ENCODE assay signal across 1 cellular context in the genomic region with DNA sequence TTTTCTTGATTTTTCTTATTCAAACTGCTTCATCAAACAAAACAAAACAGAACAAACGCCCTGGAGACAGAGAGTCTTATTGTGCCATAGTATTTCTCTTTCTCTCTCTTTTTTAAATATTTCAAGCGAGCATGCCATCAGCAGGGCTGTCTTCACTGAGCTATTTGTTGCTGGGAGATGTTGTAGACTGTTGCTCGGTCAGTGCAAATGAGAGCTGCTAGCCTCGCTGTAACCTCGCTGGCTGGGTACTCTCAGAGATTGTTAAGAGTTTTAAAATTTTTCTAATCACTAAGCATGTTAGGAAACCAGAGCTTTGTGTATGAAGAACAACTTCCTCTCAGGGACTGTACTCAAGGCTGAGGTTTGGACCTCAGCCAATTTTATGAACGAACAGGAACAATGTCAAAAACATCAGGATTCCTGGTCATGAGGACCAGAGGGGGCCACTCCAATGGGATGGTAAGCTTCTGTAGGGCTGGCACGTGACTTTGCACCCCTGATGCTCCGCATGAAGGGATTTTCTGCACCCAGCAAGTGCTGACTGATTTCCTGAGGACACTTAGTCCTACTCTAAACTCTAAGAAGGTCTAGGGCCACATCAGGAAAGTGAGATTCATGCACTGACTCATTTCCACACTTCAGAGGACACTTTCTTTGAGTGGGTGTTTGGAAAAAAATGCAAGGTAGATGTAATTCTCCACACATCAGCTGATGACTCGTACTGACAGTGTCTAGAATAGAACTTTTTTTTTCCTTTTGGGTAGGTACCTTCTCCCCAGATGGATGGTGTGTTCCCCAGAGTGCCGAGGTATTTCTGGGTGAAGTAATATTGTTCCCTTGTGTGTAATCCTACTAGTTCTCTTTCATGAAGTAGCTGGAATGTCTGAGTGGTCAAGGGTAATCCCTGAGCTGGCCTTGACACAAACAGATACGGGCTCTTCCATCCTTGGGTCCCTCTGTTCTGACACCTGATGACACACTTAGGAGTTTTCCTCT.
TF ChIP-seq lines count a peak whose summit lies in the region.

No MANE protein-coding gene starts in this region.

TF ChIP-seq in WTC11, 78 proteins besides CTCF, POLR2A, EP300 and RAD21 (continued from another document):
- TF ChIP-seq, protein P1, sequence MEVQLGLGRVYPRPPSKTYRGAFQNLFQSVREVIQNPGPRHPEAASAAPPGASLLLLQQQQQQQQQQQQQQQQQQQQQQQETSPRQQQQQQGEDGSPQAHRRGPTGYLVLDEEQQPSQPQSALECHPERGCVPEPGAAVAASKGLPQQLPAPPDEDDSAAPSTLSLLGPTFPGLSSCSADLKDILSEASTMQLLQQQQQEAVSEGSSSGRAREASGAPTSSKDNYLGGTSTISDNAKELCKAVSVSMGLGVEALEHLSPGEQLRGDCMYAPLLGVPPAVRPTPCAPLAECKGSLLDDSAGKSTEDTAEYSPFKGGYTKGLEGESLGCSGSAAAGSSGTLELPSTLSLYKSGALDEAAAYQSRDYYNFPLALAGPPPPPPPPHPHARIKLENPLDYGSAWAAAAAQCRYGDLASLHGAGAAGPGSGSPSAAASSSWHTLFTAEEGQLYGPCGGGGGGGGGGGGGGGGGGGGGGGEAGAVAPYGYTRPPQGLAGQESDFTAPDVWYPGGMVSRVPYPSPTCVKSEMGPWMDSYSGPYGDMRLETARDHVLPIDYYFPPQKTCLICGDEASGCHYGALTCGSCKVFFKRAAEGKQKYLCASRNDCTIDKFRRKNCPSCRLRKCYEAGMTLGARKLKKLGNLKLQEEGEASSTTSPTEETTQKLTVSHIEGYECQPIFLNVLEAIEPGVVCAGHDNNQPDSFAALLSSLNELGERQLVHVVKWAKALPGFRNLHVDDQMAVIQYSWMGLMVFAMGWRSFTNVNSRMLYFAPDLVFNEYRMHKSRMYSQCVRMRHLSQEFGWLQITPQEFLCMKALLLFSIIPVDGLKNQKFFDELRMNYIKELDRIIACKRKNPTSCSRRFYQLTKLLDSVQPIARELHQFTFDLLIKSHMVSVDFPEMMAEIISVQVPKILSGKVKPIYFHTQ (CRISPR knock-in tag; IDR thresholded peaks at IDR 0.05) = no peak
- TF ChIP-seq NFATC4 (CRISPR knock-in tag; IDR thresholded peaks at IDR 0.05) = no peak
- no peak for TF ChIP-seq FOXK1 (CRISPR knock-in tag; IDR thresholded peaks at IDR 0.05)
- TF ChIP-seq TP53 (CRISPR knock-in tag; IDR thresholded peaks at IDR 0.05) = no peak
- no peak for TF ChIP-seq ZNF263 (CRISPR knock-in tag; IDR thresholded peaks at IDR 0.05; ENCODE audit: low read depth)
- TF ChIP-seq, protein P2, sequence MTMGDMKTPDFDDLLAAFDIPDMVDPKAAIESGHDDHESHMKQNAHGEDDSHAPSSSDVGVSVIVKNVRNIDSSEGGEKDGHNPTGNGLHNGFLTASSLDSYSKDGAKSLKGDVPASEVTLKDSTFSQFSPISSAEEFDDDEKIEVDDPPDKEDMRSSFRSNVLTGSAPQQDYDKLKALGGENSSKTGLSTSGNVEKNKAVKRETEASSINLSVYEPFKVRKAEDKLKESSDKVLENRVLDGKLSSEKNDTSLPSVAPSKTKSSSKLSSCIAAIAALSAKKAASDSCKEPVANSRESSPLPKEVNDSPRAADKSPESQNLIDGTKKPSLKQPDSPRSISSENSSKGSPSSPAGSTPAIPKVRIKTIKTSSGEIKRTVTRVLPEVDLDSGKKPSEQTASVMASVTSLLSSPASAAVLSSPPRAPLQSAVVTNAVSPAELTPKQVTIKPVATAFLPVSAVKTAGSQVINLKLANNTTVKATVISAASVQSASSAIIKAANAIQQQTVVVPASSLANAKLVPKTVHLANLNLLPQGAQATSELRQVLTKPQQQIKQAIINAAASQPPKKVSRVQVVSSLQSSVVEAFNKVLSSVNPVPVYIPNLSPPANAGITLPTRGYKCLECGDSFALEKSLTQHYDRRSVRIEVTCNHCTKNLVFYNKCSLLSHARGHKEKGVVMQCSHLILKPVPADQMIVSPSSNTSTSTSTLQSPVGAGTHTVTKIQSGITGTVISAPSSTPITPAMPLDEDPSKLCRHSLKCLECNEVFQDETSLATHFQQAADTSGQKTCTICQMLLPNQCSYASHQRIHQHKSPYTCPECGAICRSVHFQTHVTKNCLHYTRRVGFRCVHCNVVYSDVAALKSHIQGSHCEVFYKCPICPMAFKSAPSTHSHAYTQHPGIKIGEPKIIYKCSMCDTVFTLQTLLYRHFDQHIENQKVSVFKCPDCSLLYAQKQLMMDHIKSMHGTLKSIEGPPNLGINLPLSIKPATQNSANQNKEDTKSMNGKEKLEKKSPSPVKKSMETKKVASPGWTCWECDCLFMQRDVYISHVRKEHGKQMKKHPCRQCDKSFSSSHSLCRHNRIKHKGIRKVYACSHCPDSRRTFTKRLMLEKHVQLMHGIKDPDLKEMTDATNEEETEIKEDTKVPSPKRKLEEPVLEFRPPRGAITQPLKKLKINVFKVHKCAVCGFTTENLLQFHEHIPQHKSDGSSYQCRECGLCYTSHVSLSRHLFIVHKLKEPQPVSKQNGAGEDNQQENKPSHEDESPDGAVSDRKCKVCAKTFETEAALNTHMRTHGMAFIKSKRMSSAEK (CRISPR knock-in tag; IDR thresholded peaks at IDR 0.05; ENCODE audit: borderline replicate concordance) = no peak
- TF ChIP-seq OVOL2 (CRISPR knock-in tag; IDR thresholded peaks at IDR 0.05; ENCODE audit: borderline replicate concordance) = no peak
